In the genomic region with DNA sequence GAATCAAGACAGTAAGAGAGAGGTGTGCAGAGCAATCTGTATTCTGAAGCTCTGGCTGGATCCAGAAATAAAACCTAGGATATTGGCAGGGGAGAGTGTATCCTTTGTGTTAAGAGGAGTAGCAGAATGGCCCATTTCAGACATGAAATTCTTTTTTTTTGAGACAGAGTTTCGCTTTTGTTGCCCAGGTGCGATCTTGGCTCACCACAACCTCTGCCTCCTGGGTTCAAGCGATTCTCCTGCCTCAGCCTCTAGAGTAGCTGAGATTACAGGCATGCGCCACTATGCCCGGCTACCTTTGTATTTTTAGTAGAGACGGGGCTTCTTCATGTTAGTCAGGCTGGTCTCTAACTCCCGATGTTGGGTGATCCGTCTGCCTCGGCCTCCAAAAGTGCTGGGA, we compare ENCODE assay signal across 1 cellular context.
TF ChIP-seq lines count a peak whose summit lies in the region.

No MANE protein-coding gene starts in this region.

TF ChIP-seq in GM23338, 12 proteins besides CTCF, POLR2A, EP300 and RAD21 (continued from another document):
- TF ChIP-seq, protein P1, sequence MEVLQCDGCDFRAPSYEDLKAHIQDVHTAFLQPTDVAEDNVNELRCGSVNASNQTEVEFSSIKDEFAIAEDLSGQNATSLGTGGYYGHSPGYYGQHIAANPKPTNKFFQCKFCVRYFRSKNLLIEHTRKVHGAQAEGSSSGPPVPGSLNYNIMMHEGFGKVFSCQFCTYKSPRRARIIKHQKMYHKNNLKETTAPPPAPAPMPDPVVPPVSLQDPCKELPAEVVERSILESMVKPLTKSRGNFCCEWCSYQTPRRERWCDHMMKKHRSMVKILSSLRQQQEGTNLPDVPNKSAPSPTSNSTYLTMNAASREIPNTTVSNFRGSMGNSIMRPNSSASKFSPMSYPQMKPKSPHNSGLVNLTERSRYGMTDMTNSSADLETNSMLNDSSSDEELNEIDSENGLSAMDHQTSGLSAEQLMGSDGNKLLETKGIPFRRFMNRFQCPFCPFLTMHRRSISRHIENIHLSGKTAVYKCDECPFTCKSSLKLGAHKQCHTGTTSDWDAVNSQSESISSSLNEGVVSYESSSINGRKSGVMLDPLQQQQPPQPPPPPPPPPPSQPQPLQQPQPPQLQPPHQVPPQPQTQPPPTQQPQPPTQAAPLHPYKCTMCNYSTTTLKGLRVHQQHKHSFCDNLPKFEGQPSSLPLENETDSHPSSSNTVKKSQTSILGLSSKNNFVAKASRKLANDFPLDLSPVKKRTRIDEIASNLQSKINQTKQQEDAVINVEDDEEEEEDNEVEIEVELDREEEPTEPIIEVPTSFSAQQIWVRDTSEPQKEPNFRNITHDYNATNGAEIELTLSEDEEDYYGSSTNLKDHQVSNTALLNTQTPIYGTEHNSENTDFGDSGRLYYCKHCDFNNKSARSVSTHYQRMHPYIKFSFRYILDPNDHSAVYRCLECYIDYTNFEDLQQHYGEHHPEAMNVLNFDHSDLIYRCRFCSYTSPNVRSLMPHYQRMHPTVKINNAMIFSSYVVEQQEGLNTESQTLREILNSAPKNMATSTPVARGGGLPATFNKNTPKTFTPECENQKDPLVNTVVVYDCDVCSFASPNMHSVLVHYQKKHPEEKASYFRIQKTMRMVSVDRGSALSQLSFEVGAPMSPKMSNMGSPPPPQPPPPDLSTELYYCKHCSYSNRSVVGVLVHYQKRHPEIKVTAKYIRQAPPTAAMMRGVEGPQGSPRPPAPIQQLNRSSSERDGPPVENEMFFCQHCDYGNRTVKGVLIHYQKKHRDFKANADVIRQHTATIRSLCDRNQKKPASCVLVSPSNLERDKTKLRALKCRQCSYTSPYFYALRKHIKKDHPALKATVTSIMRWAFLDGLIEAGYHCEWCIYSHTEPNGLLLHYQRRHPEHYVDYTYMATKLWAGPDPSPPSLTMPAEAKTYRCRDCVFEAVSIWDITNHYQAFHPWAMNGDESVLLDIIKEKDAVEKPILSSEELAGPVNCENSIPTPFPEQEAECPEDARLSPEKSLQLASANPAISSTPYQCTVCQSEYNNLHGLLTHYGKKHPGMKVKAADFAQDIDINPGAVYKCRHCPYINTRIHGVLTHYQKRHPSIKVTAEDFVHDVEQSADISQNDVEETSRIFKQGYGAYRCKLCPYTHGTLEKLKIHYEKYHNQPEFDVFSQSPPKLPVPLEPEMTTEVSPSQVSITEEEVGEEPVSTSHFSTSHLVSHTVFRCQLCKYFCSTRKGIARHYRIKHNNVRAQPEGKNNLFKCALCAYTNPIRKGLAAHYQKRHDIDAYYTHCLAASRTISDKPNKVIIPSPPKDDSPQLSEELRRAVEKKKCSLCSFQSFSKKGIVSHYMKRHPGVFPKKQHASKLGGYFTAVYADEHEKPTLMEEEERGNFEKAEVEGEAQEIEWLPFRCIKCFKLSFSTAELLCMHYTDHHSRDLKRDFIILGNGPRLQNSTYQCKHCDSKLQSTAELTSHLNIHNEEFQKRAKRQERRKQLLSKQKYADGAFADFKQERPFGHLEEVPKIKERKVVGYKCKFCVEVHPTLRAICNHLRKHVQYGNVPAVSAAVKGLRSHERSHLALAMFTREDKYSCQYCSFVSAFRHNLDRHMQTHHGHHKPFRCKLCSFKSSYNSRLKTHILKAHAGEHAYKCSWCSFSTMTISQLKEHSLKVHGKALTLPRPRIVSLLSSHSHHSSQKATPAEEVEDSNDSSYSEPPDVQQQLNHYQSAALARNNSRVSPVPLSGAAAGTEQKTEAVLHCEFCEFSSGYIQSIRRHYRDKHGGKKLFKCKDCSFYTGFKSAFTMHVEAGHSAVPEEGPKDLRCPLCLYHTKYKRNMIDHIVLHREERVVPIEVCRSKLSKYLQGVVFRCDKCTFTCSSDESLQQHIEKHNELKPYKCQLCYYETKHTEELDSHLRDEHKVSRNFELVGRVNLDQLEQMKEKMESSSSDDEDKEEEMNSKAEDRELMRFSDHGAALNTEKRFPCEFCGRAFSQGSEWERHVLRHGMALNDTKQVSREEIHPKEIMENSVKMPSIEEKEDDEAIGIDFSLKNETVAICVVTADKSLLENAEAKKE (CRISPR knock-in tag; IDR thresholded peaks at IDR 0.05) = no peak
- TF ChIP-seq EZH2phosphoT487 (IDR thresholded peaks at IDR 0.05; ENCODE audit: unreplicated experiment) = no peak
- no peak for TF ChIP-seq CREB1 (CRISPR knock-in tag; IDR thresholded peaks at IDR 0.05; ENCODE audit: low read depth)
- no peak for TF ChIP-seq ETS1 (IDR thresholded peaks at IDR 0.05)
- TF ChIP-seq NANOG (IDR thresholded peaks at IDR 0.05; ENCODE audit: borderline replicate concordance) = no peak
